Comparison of ENCODE assay signal across 18 cellular contexts in the genomic region with DNA sequence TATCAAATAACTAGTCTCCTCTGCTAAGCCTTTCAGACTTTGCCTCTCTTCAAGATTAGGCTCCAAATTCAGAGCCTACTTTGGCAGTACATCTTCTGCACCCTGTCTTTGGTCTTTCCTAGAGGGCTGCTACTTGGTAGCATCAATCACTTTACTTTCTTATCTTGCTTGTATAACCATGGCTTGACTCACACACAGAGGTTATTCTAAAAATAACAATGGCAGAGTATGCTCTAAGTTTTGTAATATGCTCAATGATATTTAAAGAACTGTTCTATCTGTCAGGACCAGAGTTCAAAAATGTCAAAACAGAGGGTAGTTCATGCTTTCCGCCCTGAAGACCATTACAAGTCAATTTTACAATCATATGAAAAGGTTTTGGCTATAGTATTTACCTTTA.
"Had no signal": no experiment of that assay in that cellular context is flagged by ENCODE, and none has a peak within 500 bp of the region (broad histone marks: within the 10 kb centered on the region; RNA-seq: fewer than 3 reads in every experiment).

No MANE protein-coding gene starts in this region.

- H3K27me3 ChIP-seq: ascending aorta, dorsolateral prefrontal cortex, right lobe of liver, stomach had no signal

- H3K4me1 Mint-ChIP-seq: activated naive CD8-positive, alpha-beta T cell treated with anti-CD3 and anti-CD28 coated beads, Interleukin-2, amount 50 U/mL, for 24 hours had no signal

- H3K27ac ChIP-seq: ascending aorta, dorsolateral prefrontal cortex, right lobe of liver, stomach, thoracic aorta had no signal

- H3K4me1 ChIP-seq: ascending aorta, right lobe of liver had no signal

- H3K27me3 Mint-ChIP-seq: activated naive CD8-positive, alpha-beta T cell treated with anti-CD3 and anti-CD28 coated beads, Interleukin-2, amount 50 U/mL, for 24 hours had no signal

- H3K4me3 ChIP-seq: ascending aorta, dorsolateral prefrontal cortex, right lobe of liver, stomach, thoracic aorta had no signal

- H3K27ac Mint-ChIP-seq: activated naive CD8-positive, alpha-beta T cell treated with anti-CD3 and anti-CD28 coated beads, Interleukin-2, amount 50 U/mL, for 24 hours; activated T-helper 1 cell treated with anti-CD3 and anti-CD28 coated beads, Interleukin-12 subunit alpha, Interleukin-12 subunit beta, Interleukin-2, Interleukin-4 antibody, amounts not matched to agents 30 ng/mL and 10 ng/mL and 1 ng/mL, durations not matched to agents 14 hours and 24 hours and 36 hours; endodermal cell; nephron; T-helper 2 cell treated with Interferon-gamma antibody and Interleukin-4, amounts not matched to agents 5 μg/mL and 100 μg/mL, for 36 hours had no signal

- DNase-seq: activated CD4-positive, alpha-beta T cell treated with anti-CD3 and anti-CD28 coated beads, Interleukin-2, amount 50 U/mL, for 1 hour; activated CD8-positive, alpha-beta memory T cell treated with anti-CD3 and anti-CD28 coated beads for 24 hours; activated naive CD4-positive, alpha-beta T cell treated with Interleukin-2 at 50 U/mL for 16 hours; activated naive CD8-positive, alpha-beta T cell treated with anti-CD3 and anti-CD28 coated beads, Interleukin-2, amount 50 U/mL, for 24 hours; dorsolateral prefrontal cortex; endodermal cell; hippocampal formation; kidney; nucleus accumbens; right lobe of liver; stimulated activated CD4-positive, alpha-beta T cell treated with anti-CD3 and anti-CD28 coated beads, Interleukin-1b, Interleukin-23, amount 100 ng/mL, for 48 hours; stomach had no signal

- H3K9me3 ChIP-seq: ascending aorta, right lobe of liver, stomach, thoracic aorta had no signal

- FAIRE-seq: bronchial epithelial cell, kidney had no signal

- ATAC-seq: activated naive CD8-positive, alpha-beta T cell treated with anti-CD3 and anti-CD28 coated beads, Interleukin-2, amount 50 U/mL, for 24 hours; right lobe of liver had no signal

- H3K9me3 Mint-ChIP-seq: activated naive CD8-positive, alpha-beta T cell treated with anti-CD3 and anti-CD28 coated beads, Interleukin-2, amount 50 U/mL, for 24 hours; activated T-helper 1 cell treated with anti-CD3 and anti-CD28 coated beads, Interleukin-12 subunit alpha, Interleukin-12 subunit beta, Interleukin-2, Interleukin-4 antibody, amounts not matched to agents 30 ng/mL and 10 ng/mL and 1 ng/mL, durations not matched to agents 14 hours and 24 hours and 36 hours; T-helper 2 cell treated with Interferon-gamma antibody and Interleukin-4, amounts not matched to agents 5 μg/mL and 100 μg/mL, for 36 hours had no signal

- H3K4me3 Mint-ChIP-seq: activated naive CD8-positive, alpha-beta T cell treated with anti-CD3 and anti-CD28 coated beads, Interleukin-2, amount 50 U/mL, for 24 hours; activated T-helper 1 cell treated with anti-CD3 and anti-CD28 coated beads, Interleukin-12 subunit alpha, Interleukin-12 subunit beta, Interleukin-2, Interleukin-4 antibody, amounts not matched to agents 30 ng/mL and 10 ng/mL and 1 ng/mL, durations not matched to agents 14 hours and 24 hours and 36 hours; endodermal cell; nephron; T-helper 2 cell treated with Interferon-gamma antibody and Interleukin-4, amounts not matched to agents 5 μg/mL and 100 μg/mL, for 36 hours had no signal
